29 cellular contexts compared by ENCODE assay signal in the genomic region with DNA sequence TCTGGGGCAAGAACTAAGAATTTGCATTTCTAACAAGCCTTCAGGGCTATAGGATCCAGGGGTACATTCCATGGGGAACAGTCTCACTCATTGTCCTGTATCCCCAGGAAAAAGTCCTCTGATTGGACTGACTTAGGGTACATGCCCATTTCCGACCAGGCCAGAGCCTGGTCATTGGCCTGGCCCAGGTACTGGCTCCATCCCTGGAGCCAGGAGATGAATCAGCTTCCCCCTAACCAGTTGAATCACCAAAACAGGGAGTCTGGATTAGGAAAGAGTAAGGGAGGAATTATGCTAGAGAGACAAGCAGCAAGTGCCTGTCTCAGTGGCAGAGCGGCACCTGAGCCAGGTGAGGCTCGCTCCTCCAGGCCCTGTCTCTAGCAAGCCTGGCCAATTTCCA.
DNase-seq lines count a peak whose midpoint lies in the region; ATAC-seq and TF ChIP-seq lines count a peak whose summit lies in the region.
"Had no signal": no experiment of that assay in that cellular context is flagged by ENCODE, and none has a peak within 500 bp of the region (broad histone marks: within the 10 kb centered on the region; RNA-seq: fewer than 3 reads in every experiment).

No MANE protein-coding gene starts in this region.

- 71 to 92% methylated on average over 2 of the region's 3 CpGs for WGBS in esophagus squamous epithelium, 2 donors

- DNase-seq in EH (ENCODE audit: low read depth) (peak; percentile 28), RWPE2 (ENCODE audit: low spot score) (no peak), foreskin keratinocyte (peak; percentile 25 to 47), renal cortical epithelial cell (ENCODE audit: low read depth) (peak; percentile 15), GM13976 (ENCODE audit: low spot score) (no peak), left lobe of liver (ENCODE audit: low spot score) (no peak), esophagus squamous epithelium (lab: John Stamatoyannopoulos, UW) (no peak), NK-92 (lab: John Stamatoyannopoulos, UW; ENCODE audit: unreplicated experiment) (no peak)
- DNase-seq: activated CD4-positive, alpha-beta T cell treated with anti-CD3 and anti-CD28 coated beads, Interleukin-2, amount 50 U/mL, for 1 hour; activated CD4-positive, CD25-positive, alpha-beta regulatory T cell; activated gamma-delta T cell; activated naive CD8-positive, alpha-beta T cell treated with anti-CD3 and anti-CD28 coated beads for 36 hours; activated T-cell treated with anti-CD3 and anti-CD28 coated beads, Interleukin-2, amount 50 U/mL, for 4 hours; dorsolateral prefrontal cortex; GDM1; hippocampal formation; IMR-90; left colon; NCI-H1092; NCI-H1694; NCI-H446 treated with DMSO at 0.1 percent for 48 hours; NCI-H82; stimulated activated naive CD4-positive, alpha-beta T cell; T-cell had no signal

- H3K9me3 ChIP-seq in RWPE2 (ENCODE audit: severe bottlenecking) (no peaks in the 10 kb centered on the region), esophagus squamous epithelium (no peaks in the 10 kb centered on the region)
- H3K9me3 ChIP-seq: Caco-2, right atrium auricular region, suprapubic skin had no signal

- H3K4me1 ChIP-seq in RWPE2 (ENCODE audit: insufficient read depth, poor library complexity, severe bottlenecking) (no peaks in the 10 kb centered on the region), foreskin keratinocyte (no peaks in the 10 kb centered on the region), esophagus squamous epithelium (peaks cover 0 to 19% (median 4%) of the 10 kb centered on the region in 3 donors)
- H3K4me1 ChIP-seq: parathyroid adenoma, suprapubic skin had no signal

- H3K27ac ChIP-seq in RWPE2 (ENCODE audit: poor library complexity, severe bottlenecking): no peak overlapping the region
- no peak overlapping the region for H3K27ac ChIP-seq in foreskin keratinocyte
- peak overlapping the region in 2 of 4 donors; percentile 29 to 61 for H3K27ac ChIP-seq in esophagus squamous epithelium
- H3K27ac ChIP-seq: parathyroid adenoma, right atrium auricular region, suprapubic skin had no signal

- no peak for TF ChIP-seq CTCF in RWPE2 (IDR thresholded peaks at IDR 0.05; ENCODE audit: poor library complexity, severe bottlenecking)
- no peak for TF ChIP-seq CTCF in foreskin keratinocyte (conservative IDR thresholded peaks at IDR 0.05)
- TF ChIP-seq CTCF in GM13976 (IDR thresholded peaks at IDR 0.05; ENCODE audit: borderline replicate concordance, control extremely low read depth, extremely low read depth, insufficient read depth, missing control alignments): no peak
- TF ChIP-seq CTCF in esophagus squamous epithelium (IDR thresholded peaks at IDR 0.05): no peak

- TF ChIP-seq POLR2A in esophagus squamous epithelium (IDR thresholded peaks at IDR 0.05): no peak

- ATAC-seq in RWPE2 (ENCODE audit: low read depth) (peak; percentile 71), foreskin keratinocyte (peak; percentile 61), left lobe of liver (no peak)
- ATAC-seq: activated T-cell treated with anti-CD3 and anti-CD28 coated beads, Interleukin-2, amount 50 U/mL, for 4 hours; left colon; T-cell had no signal

- no peaks in the 10 kb centered on the region for H3K36me3 ChIP-seq in RWPE2 (ENCODE audit: low read depth)
- H3K36me3 ChIP-seq in esophagus squamous epithelium: no peaks in the 10 kb centered on the region
- H3K36me3 ChIP-seq: right atrium auricular region, suprapubic skin had no signal

- H3K4me3 ChIP-seq in RWPE2 (ENCODE audit: severe bottlenecking) (no peak overlapping the region), esophagus squamous epithelium (no peak overlapping the region)
- H3K4me3 ChIP-seq: dorsolateral prefrontal cortex, right atrium auricular region, smooth muscle cell, suprapubic skin had no signal

- intact Hi-C loops in esophagus squamous epithelium (cut with DNase I): no loop called here

- H3K27me3 ChIP-seq in RWPE2 (ENCODE audit: insufficient read depth, poor library complexity, severe bottlenecking) (no peaks in the 10 kb centered on the region), foreskin keratinocyte (peaks cover 2% of the 10 kb centered on the region), esophagus squamous epithelium (no peaks in the 10 kb centered on the region)
- H3K27me3 ChIP-seq: dorsolateral prefrontal cortex, right atrium auricular region, suprapubic skin had no signal

- in situ Hi-C loops in GM13976 (cut with MboI; ENCODE audit: low sequenced_read_pairs, unreplicated experiment): no loop called here

Comparison
In these comparisons a context has a peak if more than half of its experiments do, and no peak if none do; other contexts are left out.
1. DNase-seq: peak in EH (single experiment), foreskin keratinocyte (2 of 2) and renal cortical epithelial cell (single experiment); none in RWPE2 (single experiment), GM13976 (single experiment), left lobe of liver (single experiment), esophagus squamous epithelium (single experiment) and NK-92 (single experiment).